Comparison of ENCODE assay signal across 8 cellular contexts in genomic region chr2:11746807-11747459, GRCh38. TPM values are rescaled to one million over a fixed set of nuclear protein-coding genes. Genes with fewer than 3 reads are reported as not detected.
A peak's percentile ranks its signal among the peaks of the same experiment; 100 is the strongest.
DNase-seq lines count a peak whose midpoint lies in the region; ATAC-seq and TF ChIP-seq lines count a peak whose summit lies in the region.

No MANE protein-coding gene starts in this region.

- no peaks in the 10 kb centered on the region for H3K27me3 ChIP-seq in osteoblast (ENCODE audit: insufficient read depth, low read length)

- H3K9me3 Mint-ChIP-seq in activated CD4-positive, alpha-beta memory T cell treated with anti-CD3 and anti-CD28 coated beads for 36 hours, result no peaks in the 10 kb centered on the region

- intact Hi-C loops in activated CD4-positive, alpha-beta memory T cell treated with anti-CD3 and anti-CD28 coated beads for 36 hours (cut with micrococcal nuclease), result loop anchor here (10.0 kb wide), 1 partner anchor 282 kb away; the partner anchor contains the start of gene E2F6

- CTCF ChIA-PET in activated CD4-positive, alpha-beta memory T cell treated with anti-CD3 and anti-CD28 coated beads for 36 hours (lab: Charles Lee), result interaction anchor here (0.8 to 14.8 kb wide), 10 partner anchors 8 to 622 kb away, joined by 3 to 242 read pairs (median 4); no protein-coding TSS in a partner anchor

- no peaks in the 10 kb centered on the region for H3K27me3 Mint-ChIP-seq in activated CD4-positive, alpha-beta memory T cell treated with anti-CD3 and anti-CD28 coated beads for 36 hours

- H3K27ac Mint-ChIP-seq in activated CD4-positive, alpha-beta memory T cell treated with anti-CD3 and anti-CD28 coated beads for 36 hours, result peak overlapping the region; percentile 83

- peaks cover 51% of the 10 kb centered on the region for H3K79me2 ChIP-seq in osteoblast (ENCODE audit: insufficient read depth, low read length)

- peak overlapping the region; percentile 89 for H3K4me2 ChIP-seq in osteoblast (ENCODE audit: insufficient read depth, low read length)

- peak overlapping the region; percentile 85 for H3K4me3 Mint-ChIP-seq in activated CD4-positive, alpha-beta memory T cell treated with anti-CD3 and anti-CD28 coated beads for 36 hours

- H3K9me3 ChIP-seq in osteoblast (ENCODE audit: low read depth, low read length), result no peaks in the 10 kb centered on the region

- POLR2A ChIA-PET in activated CD4-positive, alpha-beta memory T cell treated with anti-CD3 and anti-CD28 coated beads for 36 hours (lab: Charles Lee), result interaction anchor here (0.6 to 3.0 kb wide), 5 partner anchors 8 to 737 kb away, joined by 3 to 17 read pairs (median 4); no protein-coding TSS in a partner anchor

- ATAC-seq in GM18520 (IDR thresholded peaks at IDR 0.05; ENCODE audit: unreplicated experiment), result no peak

- no peak for TF ChIP-seq CTCF in foreskin fibroblast (IDR thresholded peaks at IDR 0.05; ENCODE audit: low read depth, low read length)
- no peak for TF ChIP-seq CTCF in osteoblast (IDR thresholded peaks at IDR 0.05; ENCODE audit: extremely low read depth, low read depth, low read length)

- peaks cover 32% of the 10 kb centered on the region for H4K20me1 ChIP-seq in osteoblast (ENCODE audit: insufficient read depth, low read length)

- peak overlapping the region; percentile 72 for H3K27ac ChIP-seq in osteoblast (ENCODE audit: low read depth, low read length)

- H3K4me3 ChIP-seq in Jurkat, Clone E6-1 (ENCODE audit: low read length), result peak overlapping the region; percentile 82
- H3K4me3 ChIP-seq in foreskin fibroblast (ENCODE audit: low read depth in 1 of 2, low read length in 2 of 2) (peak overlapping the region; percentile 70 to 92), osteoblast (ENCODE audit: insufficient read depth, low read length) (peak overlapping the region; percentile 88)

- peaks cover 19% of the 10 kb centered on the region for H3K4me1 ChIP-seq in osteoblast (ENCODE audit: insufficient read depth, low read length)

- peaks cover 80% of the 10 kb centered on the region for H3K4me1 Mint-ChIP-seq in activated CD4-positive, alpha-beta memory T cell treated with anti-CD3 and anti-CD28 coated beads for 36 hours (ENCODE audit: low read depth)

- peak; percentile 45 to 48 for DNase-seq in NCI-H187 (lab: John Stamatoyannopoulos, UW)
- no peak for DNase-seq in NCI-H187 treated with DMSO at 0.1 percent for 48 hours (lab: John Stamatoyannopoulos, UW)
- no peak for DNase-seq in Jurkat, Clone E6-1 (ENCODE audit: low read depth, low spot score)
- peak; percentile 36 for DNase-seq in activated CD4-positive, alpha-beta memory T cell treated with anti-CD3 and anti-CD28 coated beads for 36 hours
- DNase-seq in foreskin fibroblast, result peak in 1 of 2 donors; percentile 39
- no peak for DNase-seq in osteoblast (ENCODE audit: insufficient read length, low spot score, missing footprints)
- no peak for DNase-seq in NK-92 treated with Interleukin-12 subunit alpha and Interleukin-12 subunit beta, amount 100 ng/mL, for 24 hours (lab: John Stamatoyannopoulos, UW)

- peak overlapping the region; percentile 90 for H2AFZ ChIP-seq in osteoblast (ENCODE audit: low read length)

- H3K36me3 ChIP-seq in osteoblast (ENCODE audit: insufficient read depth, low read length), result no peaks in the 10 kb centered on the region

- H3K36me3 Mint-ChIP-seq in activated CD4-positive, alpha-beta memory T cell treated with anti-CD3 and anti-CD28 coated beads for 36 hours, result peaks cover 2% of the 10 kb centered on the region

RNA-seq across cellular contexts. Expression of gene LPIN1, which starts 0.5 kb away (rescaled TPM):
- 19.6 TPM for polyA plus RNA-seq in Jurkat, Clone E6-1 (2012; ENCODE audit: insufficient read depth, insufficient read length)
- total RNA-seq in activated CD4-positive, alpha-beta memory T cell treated with anti-CD3 and anti-CD28 coated beads for 36 hours, result 10 to 100 TPM; 41.1 to 48.0 TPM
- total RNA-seq in osteoblast, result 111 and 117 TPM in 2 replicates

Comparison
In these comparisons a context has a peak if more than half of its experiments do, and no peak if none do; other contexts are left out.
1. DNase-seq: peak in NCI-H187 (2 of 2) and activated CD4-positive, alpha-beta memory T cell treated with anti-CD3 and anti-CD28 coated beads for 36 hours (single experiment); none in NCI-H187 treated with DMSO at 0.1 percent for 48 hours (single experiment), Jurkat, Clone E6-1 (single experiment), osteoblast (single experiment) and NK-92 treated with Interleukin-12 subunit alpha and Interleukin-12 subunit beta, amount 100 ng/mL, for 24 hours (single experiment).
2. Peak in every context shown above with its lines, with median percentiles within 50 percentile points of each other: H3K4me3 ChIP-seq.